19 cellular contexts compared by ENCODE assay signal in the genomic region with DNA sequence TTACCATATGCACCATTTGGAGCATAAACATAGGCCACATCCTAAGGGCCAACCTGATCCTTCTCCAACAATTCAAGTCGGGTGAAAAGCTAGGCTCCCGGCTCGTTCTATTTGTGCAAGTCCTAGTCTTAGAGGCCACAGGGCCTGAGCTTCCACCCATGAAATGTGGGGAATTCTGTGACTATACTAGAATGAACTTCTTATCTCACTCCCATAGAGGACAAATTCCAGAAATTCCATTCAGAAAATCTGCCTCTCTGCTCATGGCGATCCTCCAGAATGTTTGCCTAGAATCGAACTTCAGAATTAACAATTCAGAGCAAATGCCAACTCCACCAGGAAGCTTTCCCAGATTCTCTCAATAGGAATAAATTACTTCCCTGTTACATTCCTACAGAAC.
A peak's percentile ranks its signal among the peaks of the same experiment; 100 is the strongest.
DNase-seq lines count a peak whose midpoint lies in the region; ATAC-seq and TF ChIP-seq lines count a peak whose summit lies in the region.
"Had no signal": no experiment of that assay in that cellular context is flagged by ENCODE, and none has a peak within 500 bp of the region (broad histone marks: within the 10 kb centered on the region; RNA-seq: fewer than 3 reads in every experiment).

No MANE protein-coding gene starts in this region.

- 81 to 85% (median 82%) methylated on average over 5 of the region's 5 CpGs for WGBS in spleen, 5 donors

- peaks cover 93% of the 10 kb centered on the region for H3K4me1 ChIP-seq in OCI-LY3 (ENCODE audit: low read length)
- peaks cover 13 to 79% (median 40%) of the 10 kb centered on the region in 6 donors for H3K4me1 ChIP-seq in spleen
- H3K4me1 ChIP-seq: gastrocnemius medialis, right lobe of liver had no signal

- no peak overlapping the region for H3K4me3 ChIP-seq in OCI-LY3 (ENCODE audit: low read length)
- no peak overlapping the region for H3K4me3 ChIP-seq in spleen
- H3K4me3 ChIP-seq: gastrocnemius medialis, left lung, right lobe of liver had no signal

- DNase-seq in EL (peak; percentile 64), hepatic stellate cell (ENCODE audit: low spot score) (peak; percentile 25), spleen (no peak), SHP77 (lab: John Stamatoyannopoulos, UW) (no peak), mucosa of gallbladder (ENCODE audit: low spot score) (no peak)
- no peak for DNase-seq in stimulated activated naive CD8-positive, alpha-beta T cell treated with anti-CD3 and anti-CD28 coated beads, Interleukin-15, Interleukin-2, amounts not matched to agents 100 U/mL and 50 U/mL, for 24 hours
- DNase-seq: activated CD4-positive, alpha-beta memory T cell treated with anti-CD3 and anti-CD28 coated beads for 36 hours; activated naive CD4-positive, alpha-beta T cell treated with anti-CD3 and anti-CD28 coated beads, Interleukin-2, amount 50 U/mL, for 16 hours; activated T-cell treated with anti-CD3 and anti-CD28 coated beads, Interleukin-2, amount 50 U/mL, for 24 hours; AML-193; Calu3; gastrocnemius medialis; left lung; NCI-H2029; NCI-H446; SHP77 treated with DMSO at 0.1 percent for 48 hours had no signal

- no peak for TF ChIP-seq POLR2A in spleen (IDR thresholded peaks at IDR 0.05)

- peak overlapping the region; percentile 20; the same call in 1 of the 2 replicates for H2AFZ ChIP-seq in OCI-LY3 (ENCODE audit: low read depth, low read length)

- intact Hi-C loops in spleen (cut with DNase I; ENCODE audit: low total_unique reads) = no loop called here

- H3K9ac ChIP-seq in OCI-LY3 (ENCODE audit: low read length) = peak overlapping the region; percentile 28; the same call in 1 of the 2 replicates

- H3K27me3 ChIP-seq in OCI-LY3 (ENCODE audit: low read depth, low read length) (no peaks in the 10 kb centered on the region), spleen (replicated peaks in 1 of 7) (no peaks in the 10 kb centered on the region)
- H3K27me3 ChIP-seq: gastrocnemius medialis, left lung, right lobe of liver had no signal

- H3K36me3 ChIP-seq in OCI-LY3 (replicated peaks; ENCODE audit: low read depth, low read length) (no peaks in the 10 kb centered on the region), spleen (no peaks in the 10 kb centered on the region)
- H3K36me3 ChIP-seq: gastrocnemius medialis, left lung, right lobe of liver had no signal

- ATAC-seq in stimulated activated naive CD8-positive, alpha-beta T cell treated with anti-CD3 and anti-CD28 coated beads, Interleukin-15, Interleukin-2, amounts not matched to agents 100 U/mL and 50 U/mL, for 24 hours = no peak
- ATAC-seq: gastrocnemius medialis, left lung had no signal

- no peaks in the 10 kb centered on the region for H3K79me2 ChIP-seq in OCI-LY3 (ENCODE audit: low read length)

- no peaks in the 10 kb centered on the region for H4K20me1 ChIP-seq in OCI-LY3 (ENCODE audit: insufficient read depth, low read length)

- no peak for TF ChIP-seq CTCF in OCI-LY3 (IDR thresholded peaks at IDR 0.05; ENCODE audit: low read depth, low read length)
- no peak for TF ChIP-seq CTCF in spleen (IDR thresholded peaks at IDR 0.05 in 8 of 11, conservative IDR thresholded peaks at IDR 0.05 in 3 of 11)

- H3K27ac ChIP-seq in OCI-LY3 (ENCODE audit: low read length) = peak overlapping the region; percentile 43
- peak overlapping the region in 7 of 8 donors; percentile 8 to 73 (median 35) for H3K27ac ChIP-seq in spleen
- H3K27ac ChIP-seq: gastrocnemius medialis, right lobe of liver, VCaP had no signal

- H3K9me3 ChIP-seq in OCI-LY3 (ENCODE audit: insufficient read depth, low read length) = no peaks in the 10 kb centered on the region
- H3K9me3 ChIP-seq in spleen = no peaks in the 10 kb centered on the region
- H3K9me3 ChIP-seq: gastrocnemius medialis, left lung, right lobe of liver had no signal

- H3K4me2 ChIP-seq in OCI-LY3 (ENCODE audit: low read length) = peak overlapping the region; percentile 34

Comparison
In these comparisons a context has a peak if more than half of its experiments do, and no peak if none do; other contexts are left out.
1. DNase-seq: peak in EL (single experiment) and hepatic stellate cell (single experiment); none in spleen (single experiment), SHP77 (0 of 2), stimulated activated naive CD8-positive, alpha-beta T cell treated with anti-CD3 and anti-CD28 coated beads, Interleukin-15, Interleukin-2, amounts not matched to agents 100 U/mL and 50 U/mL, for 24 hours (single experiment) and mucosa of gallbladder (single experiment).